In the genomic region with DNA sequence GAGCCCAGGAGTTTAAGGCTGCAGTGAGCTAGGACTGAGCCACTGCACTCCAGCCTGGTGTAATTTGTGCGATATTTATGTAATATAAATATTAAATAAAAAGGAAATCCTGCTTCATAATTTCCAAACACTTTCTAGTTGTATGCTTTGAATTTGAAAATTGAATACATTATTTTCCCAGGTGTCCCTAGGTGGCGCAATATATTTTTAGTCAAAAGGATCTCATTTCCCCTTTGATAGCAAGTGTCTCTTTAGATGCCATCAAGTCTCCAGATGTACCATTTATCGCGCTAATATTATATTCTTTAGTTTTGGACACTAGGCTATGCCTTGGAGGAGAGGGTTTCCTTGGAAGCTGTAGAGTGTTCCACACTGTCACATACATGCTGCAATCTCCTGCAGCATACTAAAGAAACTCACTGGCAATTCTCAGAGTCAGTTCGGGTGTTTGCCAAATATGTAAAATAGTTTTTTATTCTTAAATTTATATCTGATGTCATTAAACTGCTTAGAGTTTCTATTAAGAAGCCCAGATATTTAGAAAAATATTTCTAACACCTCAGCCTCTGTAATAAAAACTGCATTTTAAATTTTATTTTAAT, we compare ENCODE assay signal across 8 cellular contexts. TPM values are rescaled to one million over a fixed set of nuclear protein-coding genes. Genes with fewer than 3 reads are reported as not detected.
A peak's percentile ranks its signal among the peaks of the same experiment; 100 is the strongest.
DNase-seq lines count a peak whose midpoint lies in the region; ATAC-seq and TF ChIP-seq lines count a peak whose summit lies in the region.

No MANE protein-coding gene starts in this region.

- H3K9me3 ChIP-seq in Peyer's patch, result no peaks in the 10 kb centered on the region
- H3K9me3 ChIP-seq in hepatocyte (ENCODE audit: low read depth), result no peaks in the 10 kb centered on the region

- no peak for DNase-seq in AG09309 (ENCODE audit: low read depth)
- no peak for DNase-seq in Peyer's patch
- peak; percentile 20 for DNase-seq in hepatocyte (ENCODE audit: low spot score)
- no peak for DNase-seq in C1 segment of cervical spinal cord (lab: John Stamatoyannopoulos, UW)
- no peak for DNase-seq in NCI-H446 treated with DMSO at 0.1 percent for 48 hours (lab: John Stamatoyannopoulos, UW)

- H3K27me3 ChIP-seq in Peyer's patch (no peaks in the 10 kb centered on the region), hepatocyte (no peaks in the 10 kb centered on the region)

- no peak overlapping the region for H2AFZ ChIP-seq in hepatocyte

- no peaks in the 10 kb centered on the region for H4K20me1 ChIP-seq in hepatocyte (ENCODE audit: insufficient read depth, poor library complexity, severe bottlenecking)

- H3K4me2 ChIP-seq in hepatocyte, result no peak overlapping the region

- peak; percentile 46 for TF ChIP-seq CTCF in AG09309 (IDR thresholded peaks at IDR 0.05; ENCODE audit: control insufficient read depth, insufficient read depth, low read depth, low read length, missing control alignments)
- peak; percentile 51 for TF ChIP-seq CTCF in GM12872 (IDR thresholded peaks at IDR 0.05; ENCODE audit: insufficient read depth, low read depth, low read length)
- TF ChIP-seq CTCF in Peyer's patch (IDR thresholded peaks at IDR 0.05), result peak; percentile 23 to 57 (median 40)
- TF ChIP-seq CTCF in hepatocyte (IDR thresholded peaks at IDR 0.05; ENCODE audit: poor library complexity), result peak; percentile 57

- H3K4me3 ChIP-seq in AG09309 (ENCODE audit: control insufficient read depth, low read depth, low read length), result no peak overlapping the region
- no peak overlapping the region for H3K4me3 ChIP-seq in Peyer's patch
- no peak overlapping the region for H3K4me3 ChIP-seq in hepatocyte

- H3K79me2 ChIP-seq in hepatocyte, result no peaks in the 10 kb centered on the region

- H3K9me2 ChIP-seq in hepatocyte (replicated peaks; ENCODE audit: insufficient read depth), result no peaks in the 10 kb centered on the region

- no peak for ATAC-seq in GM18511 (IDR thresholded peaks at IDR 0.05; ENCODE audit: unreplicated experiment)
- no peak for ATAC-seq in GM18868 (IDR thresholded peaks at IDR 0.05; ENCODE audit: unreplicated experiment)

- no peak for TF ChIP-seq POLR2A in Peyer's patch (IDR thresholded peaks at IDR 0.05)

- 73% methylated on average over 5 of the region's 5 CpGs for WGBS in hepatocyte (ENCODE audit: low lambda C conversion rate, missing lambda C conversion rate)

- H3K4me1 ChIP-seq in Peyer's patch, result no peaks in the 10 kb centered on the region
- no peaks in the 10 kb centered on the region for H3K4me1 ChIP-seq in hepatocyte (ENCODE audit: insufficient read depth)

- no peaks in the 10 kb centered on the region for H3K36me3 ChIP-seq in Peyer's patch
- no peaks in the 10 kb centered on the region for H3K36me3 ChIP-seq in hepatocyte (replicated peaks; ENCODE audit: insufficient read depth, low read depth)

- H3K27ac ChIP-seq in Peyer's patch (no peak overlapping the region), hepatocyte (no peak overlapping the region)

RNA-seq across cellular contexts. Expression of a gene that starts 5.6 kb away (rescaled TPM):
- total RNA-seq in Peyer's patch, result 10 to 100 TPM; 28.0 to 60.2 (median 34.4) TPM
- 14.0 and 19.0 TPM in 2 replicates for total RNA-seq in hepatocyte
- 5.9 and 9.0 TPM in 2 replicates for polyA plus RNA-seq in hepatocyte

RNA-seq across cellular contexts. Expression of a gene that starts 7.1 kb away (rescaled TPM):
- total RNA-seq in Peyer's patch (10 to 100 TPM; 25.3 to 40.6 (median 31.8) TPM), hepatocyte (74.7 and 77.0 TPM in 2 replicates)
- 60.8 and 70.0 TPM in 2 replicates for polyA plus RNA-seq in hepatocyte
